17 cellular contexts compared by ENCODE assay signal in the genomic region with DNA sequence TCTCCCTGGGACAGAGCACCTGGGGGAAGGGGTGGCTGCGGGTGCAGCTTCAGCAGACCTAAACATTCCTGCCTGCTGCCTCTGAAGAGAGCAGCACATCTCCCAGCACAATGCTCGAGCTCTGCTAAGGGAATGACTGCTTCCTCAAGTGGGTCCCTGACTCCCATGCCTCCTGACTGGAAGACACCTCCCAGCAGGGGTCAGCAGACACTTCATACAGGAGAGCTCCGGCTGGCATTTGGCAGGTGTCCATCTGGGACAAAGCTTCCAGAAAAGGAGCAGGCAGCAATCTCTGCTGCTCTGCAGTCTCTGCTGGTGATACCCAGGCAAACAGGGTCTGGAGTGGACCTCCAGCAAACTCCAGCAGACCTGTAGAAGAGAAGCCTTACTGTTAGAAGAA.
DNase-seq lines count a peak whose midpoint lies in the region; ATAC-seq and TF ChIP-seq lines count a peak whose summit lies in the region.
"Had no signal": no experiment of that assay in that cellular context is flagged by ENCODE, and none has a peak within 500 bp of the region (broad histone marks: within the 10 kb centered on the region; RNA-seq: fewer than 3 reads in every experiment).

No MANE protein-coding gene starts in this region.

- H3K4me3 ChIP-seq in GM12865 (ENCODE audit: low read depth, low read length) (no peak overlapping the region), SJCRH30 (no peak overlapping the region), mesendoderm (ENCODE audit: low read length) (no peak overlapping the region)
- H3K4me3 ChIP-seq: breast epithelium, SJSA1, upper lobe of right lung had no signal

- DNase-seq in NCI-H345 (lab: John Stamatoyannopoulos, UW) (peak; percentile 39), NCI-H345 treated with DMSO at 0.1 percent for 48 hours (lab: John Stamatoyannopoulos, UW; ENCODE audit: unreplicated experiment) (no peak), GM12865 (ENCODE audit: low read depth) (peak; percentile 8), SJCRH30 (peak; percentile 13 to 23), mesendoderm (peak; percentile 3), 8988T (no peak), type B pancreatic cell (ENCODE audit: extremely low spot score, unreplicated experiment) (no peak)
- DNase-seq: activated naive CD4-positive, alpha-beta T cell; effector CD8-positive, alpha-beta T cell; KG1; NCI-H226; stimulated activated CD4-positive, alpha-beta T cell treated with anti-CD3 and anti-CD28 coated beads, Interleukin-1b, Interleukin-23, amount 100 ng/mL, for 48 hours; upper lobe of right lung had no signal

- no peak overlapping the region for H3K23ac ChIP-seq in mesendoderm (ENCODE audit: low read length)

- no peak overlapping the region for H2AK5ac ChIP-seq in mesendoderm (ENCODE audit: low read length)

- no peak overlapping the region for H3K27ac ChIP-seq in SJCRH30
- no peak overlapping the region for H3K27ac ChIP-seq in mesendoderm (ENCODE audit: low read depth, low read length)
- H3K27ac ChIP-seq: breast epithelium, SJSA1, upper lobe of right lung had no signal

- no peaks in the 10 kb centered on the region for H3K27me3 ChIP-seq in SJCRH30
- H3K27me3 ChIP-seq in mesendoderm (ENCODE audit: insufficient read depth, low read length, poor library complexity), result no peaks in the 10 kb centered on the region
- H3K27me3 ChIP-seq: breast epithelium, SJSA1, upper lobe of right lung had no signal

- no peaks in the 10 kb centered on the region for H3K79me1 ChIP-seq in mesendoderm (ENCODE audit: low read length)

- no peak overlapping the region for H3K4me2 ChIP-seq in mesendoderm (ENCODE audit: low read length)

- no peaks in the 10 kb centered on the region for H3K79me2 ChIP-seq in mesendoderm (ENCODE audit: control insufficient read depth, insufficient read depth, low read length)

- H3K4me1 ChIP-seq in SJCRH30 (no peaks in the 10 kb centered on the region), mesendoderm (ENCODE audit: control insufficient read depth, low read depth, low read length) (no peaks in the 10 kb centered on the region)
- H3K4me1 ChIP-seq: breast epithelium, SJSA1, upper lobe of right lung had no signal

- no peak for ATAC-seq in HG03139 (IDR thresholded peaks at IDR 0.05; ENCODE audit: unreplicated experiment)
- ATAC-seq: upper lobe of right lung, WTC11 had no signal

- H3K9me3 Mint-ChIP-seq in type B pancreatic cell, result no peaks in the 10 kb centered on the region

- H3K9me3 ChIP-seq in SJCRH30 (replicated peaks), result no peaks in the 10 kb centered on the region
- H3K9me3 ChIP-seq: breast epithelium, SJSA1, upper lobe of right lung had no signal

- no peak overlapping the region for H2BK15ac ChIP-seq in mesendoderm (replicated peaks; ENCODE audit: low read depth)

- H3K9ac ChIP-seq in mesendoderm (ENCODE audit: low read length), result no peak overlapping the region

- no peak overlapping the region for H3K56ac ChIP-seq in mesendoderm (ENCODE audit: low read length)

- H3K36me3 Mint-ChIP-seq in type B pancreatic cell, result no peaks in the 10 kb centered on the region
- H3K36me3 Mint-ChIP-seq: WTC11 had no signal

- H3K4me1 Mint-ChIP-seq in type B pancreatic cell (ENCODE audit: unreplicated experiment), result no peaks in the 10 kb centered on the region
- H3K4me1 Mint-ChIP-seq: WTC11 had no signal

- no peak overlapping the region for H4K5ac ChIP-seq in mesendoderm (ENCODE audit: low read length)

- H3K27ac Mint-ChIP-seq in type B pancreatic cell, result no peak overlapping the region
- H3K27ac Mint-ChIP-seq: WTC11 had no signal

- H2BK120ac ChIP-seq in mesendoderm (ENCODE audit: low read depth, low read length), result no peak overlapping the region

- H3K18ac ChIP-seq in mesendoderm (ENCODE audit: low read length), result no peak overlapping the region

- H4K8ac ChIP-seq in mesendoderm (ENCODE audit: low read depth, low read length), result no peak overlapping the region

- no peak overlapping the region for H2BK5ac ChIP-seq in mesendoderm (ENCODE audit: low read length)

- TF ChIP-seq CTCF in GM12865 (IDR thresholded peaks at IDR 0.05; ENCODE audit: insufficient read depth, low read depth, low read length, missing control alignments), result no peak
- TF ChIP-seq CTCF in type B pancreatic cell (conservative IDR thresholded peaks at IDR 0.05), result no peak

- WGBS in mesendoderm (ENCODE audit: extremely low coverage, insufficient coverage, low lambda C conversion rate), result no CpG with 5 or more reads among the region's 3 CpGs

- no peak overlapping the region for H3K4me3 Mint-ChIP-seq in type B pancreatic cell
- H3K4me3 Mint-ChIP-seq: WTC11 had no signal

- H3K4ac ChIP-seq in mesendoderm (ENCODE audit: low read depth, low read length), result no peak overlapping the region

- H3K27me3 Mint-ChIP-seq in type B pancreatic cell, result peaks cover 3% of the 10 kb centered on the region

- H3K36me3 ChIP-seq in SJCRH30 (no peaks in the 10 kb centered on the region), mesendoderm (ENCODE audit: control insufficient read depth, insufficient read depth, low read length) (no peaks in the 10 kb centered on the region)
- H3K36me3 ChIP-seq: breast epithelium, SJSA1, upper lobe of right lung had no signal

Comparison
In these comparisons a context has a peak if more than half of its experiments do, and no peak if none do; other contexts are left out.
1. DNase-seq: peak in NCI-H345 (single experiment), GM12865 (single experiment), SJCRH30 (2 of 2) and mesendoderm (single experiment); none in NCI-H345 treated with DMSO at 0.1 percent for 48 hours (single experiment), 8988T (single experiment) and type B pancreatic cell (single experiment).